In genomic region chr2:200193791-200194190, GRCh38 we compare ENCODE assay signal across 25 cellular contexts.
DNase-seq lines count a peak whose midpoint lies in the region; ATAC-seq and TF ChIP-seq lines count a peak whose summit lies in the region.
"Had no signal": no experiment of that assay in that cellular context is flagged by ENCODE, and none has a peak within 500 bp of the region (broad histone marks: within the 10 kb centered on the region; RNA-seq: fewer than 3 reads in every experiment).

No MANE protein-coding gene starts in this region.

- WGBS in sigmoid colon, 2 donors, result 75 to 83% methylated on average over 5 of the region's 5 CpGs

- TF ChIP-seq EP300 in sigmoid colon (IDR thresholded peaks at IDR 0.05), result no peak

- TF ChIP-seq CTCF in BE2C (IDR thresholded peaks at IDR 0.05; ENCODE audit: low read depth, low read length), result no peak
- TF ChIP-seq CTCF in MM.1S (IDR thresholded peaks at IDR 0.05; ENCODE audit: low read length), result no peak
- no peak for TF ChIP-seq CTCF in sigmoid colon (IDR thresholded peaks at IDR 0.05)

- peak overlapping the region; percentile 0; the same call in 1 of the 2 replicates for H3K4me3 ChIP-seq in BE2C (ENCODE audit: low read depth, low read length)
- H3K4me3 ChIP-seq in MM.1S (ENCODE audit: low read length), result no peak overlapping the region
- H3K4me3 ChIP-seq in sigmoid colon, result no peak overlapping the region
- H3K4me3 ChIP-seq: adrenal gland, HAP-1, heart right ventricle, SJSA1, transverse colon had no signal

- no peaks in the 10 kb centered on the region for H3K9me3 ChIP-seq in BE2C
- H3K9me3 ChIP-seq in MM.1S (replicated peaks; ENCODE audit: insufficient read depth, low read length), result no peaks in the 10 kb centered on the region
- no peaks in the 10 kb centered on the region for H3K9me3 ChIP-seq in sigmoid colon
- H3K9me3 ChIP-seq: adrenal gland, HAP-1, heart right ventricle, SJSA1, transverse colon had no signal

- DNase-seq in BE2C (no peak), NAMALWA (ENCODE audit: low spot score) (peak; percentile 9), MM.1S (no peak), NCI-H128 (lab: John Stamatoyannopoulos, UW; ENCODE audit: unreplicated experiment) (no peak), sigmoid colon (no peak)
- DNase-seq: activated CD4-positive, alpha-beta T cell treated with anti-CD3 and anti-CD28 coated beads for 48 hours; activated naive CD4-positive, alpha-beta T cell treated with Interleukin-2 at 50 U/mL for 16 hours; activated T-cell treated with anti-CD3 and anti-CD28 coated beads, Interleukin-2, amount 50 U/mL, for 4 hours; adrenal gland; CD4-positive, alpha-beta memory T cell; DMS153; effector CD4-positive, alpha-beta T cell; erythroblast; foreskin fibroblast; heart right ventricle; KBM-7; NCI-H1694 treated with DMSO at 0.1 percent for 48 hours; NCI-H2171; NCI-H510A treated with DMSO at 0.1 percent for 48 hours; transverse colon had no signal

- H4K20me1 ChIP-seq in MM.1S (ENCODE audit: insufficient read depth, low read length), result no peaks in the 10 kb centered on the region

- TF ChIP-seq POLR2A in sigmoid colon (IDR thresholded peaks at IDR 0.05), result no peak

- no peak overlapping the region for H3K9ac ChIP-seq in MM.1S (ENCODE audit: low read length)

- no peaks in the 10 kb centered on the region for H3K79me2 ChIP-seq in MM.1S (ENCODE audit: low read length)

- H3K9me2 ChIP-seq in MM.1S (replicated peaks; ENCODE audit: insufficient read depth, low read length), result no peaks in the 10 kb centered on the region

- no peak overlapping the region for H3K27ac ChIP-seq in MM.1S (ENCODE audit: low read length)
- H3K27ac ChIP-seq in sigmoid colon, result no peak overlapping the region
- H3K27ac ChIP-seq: adrenal gland, heart right ventricle, SJSA1, transverse colon had no signal

- H3K27me3 ChIP-seq in BE2C, result no peaks in the 10 kb centered on the region
- no peaks in the 10 kb centered on the region for H3K27me3 ChIP-seq in MM.1S (replicated peaks; ENCODE audit: insufficient read depth, low read length)
- H3K27me3 ChIP-seq in sigmoid colon, result no peaks in the 10 kb centered on the region
- H3K27me3 ChIP-seq: adrenal gland, SJSA1, transverse colon had no signal

- no peaks in the 10 kb centered on the region for H3F3A ChIP-seq in MM.1S (ENCODE audit: insufficient read depth, low read length)

- peak; percentile 83 for ATAC-seq in GM18870 (IDR thresholded peaks at IDR 0.05; ENCODE audit: unreplicated experiment)
- ATAC-seq in HG02759 (IDR thresholded peaks at IDR 0.05; ENCODE audit: unreplicated experiment), result peak; percentile 53
- ATAC-seq in GM21717 (IDR thresholded peaks at IDR 0.05; ENCODE audit: unreplicated experiment), result no peak
- ATAC-seq: activated T-cell treated with anti-CD3 and anti-CD28 coated beads, Interleukin-2, amount 50 U/mL, for 4 hours; heart right ventricle had no signal

- peaks cover 23% of the 10 kb centered on the region for H3K4me1 ChIP-seq in BE2C
- H3K4me1 ChIP-seq in MM.1S (ENCODE audit: low read length), result no peaks in the 10 kb centered on the region
- H3K4me1 ChIP-seq in sigmoid colon, result no peaks in the 10 kb centered on the region
- H3K4me1 ChIP-seq: adrenal gland, heart right ventricle, SJSA1, transverse colon had no signal

- no peaks in the 10 kb centered on the region for H3K36me3 ChIP-seq in BE2C
- H3K36me3 ChIP-seq in MM.1S (replicated peaks; ENCODE audit: insufficient read depth, low read length), result no peaks in the 10 kb centered on the region
- H3K36me3 ChIP-seq in sigmoid colon, result no peaks in the 10 kb centered on the region
- H3K36me3 ChIP-seq: adrenal gland, HAP-1, heart right ventricle, SJSA1, transverse colon had no signal

- intact Hi-C loops in sigmoid colon (cut with DNase I), result no loop called here

- H2AFZ ChIP-seq in MM.1S (ENCODE audit: low read length), result no peak overlapping the region

- no peak overlapping the region for H3K4me2 ChIP-seq in MM.1S (ENCODE audit: low read depth, low read length)
